Comparison of ENCODE assay signal across 2 cellular contexts in the genomic region with DNA sequence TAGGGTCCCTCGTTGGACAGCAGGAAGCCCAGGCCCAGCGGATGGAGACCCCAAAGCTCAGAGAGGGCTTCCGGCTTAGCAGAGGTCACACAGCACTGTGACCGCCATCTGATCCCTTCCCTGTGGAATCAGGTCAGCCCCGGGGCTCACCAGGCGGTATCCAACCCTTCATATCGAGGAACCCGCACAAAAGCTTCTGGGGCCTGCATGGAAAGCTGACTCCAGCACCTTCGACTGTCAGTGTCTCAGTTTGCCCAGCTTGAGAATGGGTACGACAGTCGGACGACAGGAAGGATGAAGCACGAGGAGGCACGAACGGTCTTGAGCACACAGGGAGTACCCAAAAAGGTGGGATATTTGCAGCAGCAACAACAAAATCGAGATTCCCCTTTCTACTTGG.
TF ChIP-seq lines count a peak whose summit lies in the region.

No MANE protein-coding gene starts in this region.

TF ChIP-seq in GM23338, 12 proteins besides CTCF, POLR2A, EP300 and RAD21:
- no peak for TF ChIP-seq STAT1 (IDR thresholded peaks at IDR 0.05; ENCODE audit: unreplicated experiment)
- no peak for TF ChIP-seq JUNB (IDR thresholded peaks at IDR 0.05; ENCODE audit: unreplicated experiment)
- no peak for TF ChIP-seq ZNF462 (CRISPR knock-in tag; IDR thresholded peaks at IDR 0.05)
- no peak for TF ChIP-seq EZH2phosphoT487 (IDR thresholded peaks at IDR 0.05; ENCODE audit: unreplicated experiment)
- no peak for TF ChIP-seq POLR2AphosphoS5 (IDR thresholded peaks at IDR 0.05; ENCODE audit: low read depth)
- TF ChIP-seq, protein P1, sequence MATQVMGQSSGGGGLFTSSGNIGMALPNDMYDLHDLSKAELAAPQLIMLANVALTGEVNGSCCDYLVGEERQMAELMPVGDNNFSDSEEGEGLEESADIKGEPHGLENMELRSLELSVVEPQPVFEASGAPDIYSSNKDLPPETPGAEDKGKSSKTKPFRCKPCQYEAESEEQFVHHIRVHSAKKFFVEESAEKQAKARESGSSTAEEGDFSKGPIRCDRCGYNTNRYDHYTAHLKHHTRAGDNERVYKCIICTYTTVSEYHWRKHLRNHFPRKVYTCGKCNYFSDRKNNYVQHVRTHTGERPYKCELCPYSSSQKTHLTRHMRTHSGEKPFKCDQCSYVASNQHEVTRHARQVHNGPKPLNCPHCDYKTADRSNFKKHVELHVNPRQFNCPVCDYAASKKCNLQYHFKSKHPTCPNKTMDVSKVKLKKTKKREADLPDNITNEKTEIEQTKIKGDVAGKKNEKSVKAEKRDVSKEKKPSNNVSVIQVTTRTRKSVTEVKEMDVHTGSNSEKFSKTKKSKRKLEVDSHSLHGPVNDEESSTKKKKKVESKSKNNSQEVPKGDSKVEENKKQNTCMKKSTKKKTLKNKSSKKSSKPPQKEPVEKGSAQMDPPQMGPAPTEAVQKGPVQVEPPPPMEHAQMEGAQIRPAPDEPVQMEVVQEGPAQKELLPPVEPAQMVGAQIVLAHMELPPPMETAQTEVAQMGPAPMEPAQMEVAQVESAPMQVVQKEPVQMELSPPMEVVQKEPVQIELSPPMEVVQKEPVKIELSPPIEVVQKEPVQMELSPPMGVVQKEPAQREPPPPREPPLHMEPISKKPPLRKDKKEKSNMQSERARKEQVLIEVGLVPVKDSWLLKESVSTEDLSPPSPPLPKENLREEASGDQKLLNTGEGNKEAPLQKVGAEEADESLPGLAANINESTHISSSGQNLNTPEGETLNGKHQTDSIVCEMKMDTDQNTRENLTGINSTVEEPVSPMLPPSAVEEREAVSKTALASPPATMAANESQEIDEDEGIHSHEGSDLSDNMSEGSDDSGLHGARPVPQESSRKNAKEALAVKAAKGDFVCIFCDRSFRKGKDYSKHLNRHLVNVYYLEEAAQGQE (IDR thresholded peaks at IDR 0.05; ENCODE audit: unreplicated experiment), result no peak
- TF ChIP-seq CREB1 (CRISPR knock-in tag; IDR thresholded peaks at IDR 0.05; ENCODE audit: low read depth), result no peak
- TF ChIP-seq ZNF331 (CRISPR knock-in tag; IDR thresholded peaks at IDR 0.05; ENCODE audit: low read depth), result no peak

TF ChIP-seq in K562, 482 proteins besides CTCF, POLR2A, EP300 and RAD21:
- peak; percentile 34 for TF ChIP-seq PHF20 (IDR thresholded peaks at IDR 0.05; ENCODE audit: partially characterized antibody)
- no peak for TF ChIP-seq CEBPB (tag; IDR thresholded peaks at IDR 0.05)
- TF ChIP-seq ZFP36 (IDR thresholded peaks at IDR 0.05; ENCODE audit: low read depth, low read length, partially characterized antibody), result peak; percentile 78
- peak; percentile 79; the same call in 1 of the 2 replicates for TF ChIP-seq ADNP (tag; IDR thresholded peaks at IDR 0.05)
- TF ChIP-seq RBM25 (IDR thresholded peaks at IDR 0.05; ENCODE audit: low read depth, low read length, severe bottlenecking), result peak; percentile 91
- peak; percentile 87; the same call in 1 of the 2 replicates for TF ChIP-seq PTBP1 (IDR thresholded peaks at IDR 0.05; ENCODE audit: low read depth, low read length)
- TF ChIP-seq CBX1 (IDR thresholded peaks at IDR 0.05; ENCODE audit: low read depth), result peak; percentile 97
- TF ChIP-seq SMARCA5 (IDR thresholded peaks at IDR 0.05), result peak; percentile 96
- 0 out of 3 replicates have a peak, but pooled peaks of 1 of the 2 experiments have one; percentile 50 for TF ChIP-seq CBX3 (IDR thresholded peaks at IDR 0.05; ENCODE audit: borderline replicate concordance in 1 of 2, low read length in 2 of 2)
- TF ChIP-seq HNRNPK (IDR thresholded peaks at IDR 0.05; ENCODE audit: low read depth, low read length, poor library complexity, severe bottlenecking), result no peak
- no peak for TF ChIP-seq EHMT2 (IDR thresholded peaks at IDR 0.05)
- TF ChIP-seq ZNF318 (IDR thresholded peaks at IDR 0.05; ENCODE audit: borderline replicate concordance in 1 of 2, low read depth in 1 of 2), result no peak
- TF ChIP-seq PHB2 (IDR thresholded peaks at IDR 0.05; ENCODE audit: low read depth), result no peak
- peak; percentile 82 to 92 for TF ChIP-seq KDM1A (IDR thresholded peaks at IDR 0.05)
- TF ChIP-seq RCOR1 (IDR thresholded peaks at IDR 0.05; ENCODE audit: borderline replicate concordance in 1 of 2, low read depth in 2 of 2, low read length in 2 of 2), result peak in 1 of 2 experiments; percentile 54; a peak in 1 of 4 replicates
- TF ChIP-seq ZSCAN32 (CRISPR knock-in tag; IDR thresholded peaks at IDR 0.05), result no peak
- TF ChIP-seq SMARCC2 (IDR thresholded peaks at IDR 0.05; ENCODE audit: low read depth), result no peak
- TF ChIP-seq BCOR (IDR thresholded peaks at IDR 0.05), result peak; percentile 98
- peak; percentile 26; the same call in 1 of the 2 replicates for TF ChIP-seq HDGF (IDR thresholded peaks at IDR 0.05)
- TF ChIP-seq NFXL1 (CRISPR knock-in tag; IDR thresholded peaks at IDR 0.05), result no peak
- TF ChIP-seq, protein P2, sequence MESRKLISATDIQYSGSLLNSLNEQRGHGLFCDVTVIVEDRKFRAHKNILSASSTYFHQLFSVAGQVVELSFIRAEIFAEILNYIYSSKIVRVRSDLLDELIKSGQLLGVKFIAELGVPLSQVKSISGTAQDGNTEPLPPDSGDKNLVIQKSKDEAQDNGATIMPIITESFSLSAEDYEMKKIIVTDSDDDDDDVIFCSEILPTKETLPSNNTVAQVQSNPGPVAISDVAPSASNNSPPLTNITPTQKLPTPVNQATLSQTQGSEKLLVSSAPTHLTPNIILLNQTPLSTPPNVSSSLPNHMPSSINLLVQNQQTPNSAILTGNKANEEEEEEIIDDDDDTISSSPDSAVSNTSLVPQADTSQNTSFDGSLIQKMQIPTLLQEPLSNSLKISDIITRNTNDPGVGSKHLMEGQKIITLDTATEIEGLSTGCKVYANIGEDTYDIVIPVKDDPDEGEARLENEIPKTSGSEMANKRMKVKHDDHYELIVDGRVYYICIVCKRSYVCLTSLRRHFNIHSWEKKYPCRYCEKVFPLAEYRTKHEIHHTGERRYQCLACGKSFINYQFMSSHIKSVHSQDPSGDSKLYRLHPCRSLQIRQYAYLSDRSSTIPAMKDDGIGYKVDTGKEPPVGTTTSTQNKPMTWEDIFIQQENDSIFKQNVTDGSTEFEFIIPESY (CRISPR knock-in tag; IDR thresholded peaks at IDR 0.05), result peak; percentile 66
- TF ChIP-seq KAT7 (CRISPR knock-in tag; IDR thresholded peaks at IDR 0.05; ENCODE audit: borderline replicate concordance), result no peak
- no peak for TF ChIP-seq PCBP2 (IDR thresholded peaks at IDR 0.05; ENCODE audit: low read depth, low read length, poor library complexity, severe bottlenecking)
- TF ChIP-seq ZBTB8A (IDR thresholded peaks at IDR 0.05; ENCODE audit: partially characterized antibody), result no peak
- no peak for TF ChIP-seq MIER1 (IDR thresholded peaks at IDR 0.05; ENCODE audit: low read depth)
- TF ChIP-seq ZFP1 (CRISPR knock-in tag; IDR thresholded peaks at IDR 0.05), result no peak
- TF ChIP-seq, protein P3, sequence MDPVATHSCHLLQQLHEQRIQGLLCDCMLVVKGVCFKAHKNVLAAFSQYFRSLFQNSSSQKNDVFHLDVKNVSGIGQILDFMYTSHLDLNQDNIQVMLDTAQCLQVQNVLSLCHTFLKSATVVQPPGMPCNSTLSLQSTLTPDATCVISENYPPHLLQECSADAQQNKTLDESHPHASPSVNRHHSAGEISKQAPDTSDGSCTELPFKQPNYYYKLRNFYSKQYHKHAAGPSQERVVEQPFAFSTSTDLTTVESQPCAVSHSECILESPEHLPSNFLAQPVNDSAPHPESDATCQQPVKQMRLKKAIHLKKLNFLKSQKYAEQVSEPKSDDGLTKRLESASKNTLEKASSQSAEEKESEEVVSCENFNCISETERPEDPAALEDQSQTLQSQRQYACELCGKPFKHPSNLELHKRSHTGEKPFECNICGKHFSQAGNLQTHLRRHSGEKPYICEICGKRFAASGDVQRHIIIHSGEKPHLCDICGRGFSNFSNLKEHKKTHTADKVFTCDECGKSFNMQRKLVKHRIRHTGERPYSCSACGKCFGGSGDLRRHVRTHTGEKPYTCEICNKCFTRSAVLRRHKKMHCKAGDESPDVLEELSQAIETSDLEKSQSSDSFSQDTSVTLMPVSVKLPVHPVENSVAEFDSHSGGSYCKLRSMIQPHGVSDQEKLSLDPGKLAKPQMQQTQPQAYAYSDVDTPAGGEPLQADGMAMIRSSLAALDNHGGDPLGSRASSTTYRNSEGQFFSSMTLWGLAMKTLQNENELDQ (CRISPR knock-in tag; IDR thresholded peaks at IDR 0.05; ENCODE audit: borderline replicate concordance), result no peak
- TF ChIP-seq ZEB2 (IDR thresholded peaks at IDR 0.05), result no peak
- no peak for TF ChIP-seq ZNF696 (CRISPR knock-in tag; conservative IDR thresholded peaks at IDR 0.05)
- no peak for TF ChIP-seq AFF1 (IDR thresholded peaks at IDR 0.05; ENCODE audit: low read depth in 1 of 2, partially characterized antibody in 2 of 2)
- peak; percentile 88 for TF ChIP-seq HDAC2 (IDR thresholded peaks at IDR 0.05)
